8 cellular contexts compared by ENCODE assay signal in the genomic region with DNA sequence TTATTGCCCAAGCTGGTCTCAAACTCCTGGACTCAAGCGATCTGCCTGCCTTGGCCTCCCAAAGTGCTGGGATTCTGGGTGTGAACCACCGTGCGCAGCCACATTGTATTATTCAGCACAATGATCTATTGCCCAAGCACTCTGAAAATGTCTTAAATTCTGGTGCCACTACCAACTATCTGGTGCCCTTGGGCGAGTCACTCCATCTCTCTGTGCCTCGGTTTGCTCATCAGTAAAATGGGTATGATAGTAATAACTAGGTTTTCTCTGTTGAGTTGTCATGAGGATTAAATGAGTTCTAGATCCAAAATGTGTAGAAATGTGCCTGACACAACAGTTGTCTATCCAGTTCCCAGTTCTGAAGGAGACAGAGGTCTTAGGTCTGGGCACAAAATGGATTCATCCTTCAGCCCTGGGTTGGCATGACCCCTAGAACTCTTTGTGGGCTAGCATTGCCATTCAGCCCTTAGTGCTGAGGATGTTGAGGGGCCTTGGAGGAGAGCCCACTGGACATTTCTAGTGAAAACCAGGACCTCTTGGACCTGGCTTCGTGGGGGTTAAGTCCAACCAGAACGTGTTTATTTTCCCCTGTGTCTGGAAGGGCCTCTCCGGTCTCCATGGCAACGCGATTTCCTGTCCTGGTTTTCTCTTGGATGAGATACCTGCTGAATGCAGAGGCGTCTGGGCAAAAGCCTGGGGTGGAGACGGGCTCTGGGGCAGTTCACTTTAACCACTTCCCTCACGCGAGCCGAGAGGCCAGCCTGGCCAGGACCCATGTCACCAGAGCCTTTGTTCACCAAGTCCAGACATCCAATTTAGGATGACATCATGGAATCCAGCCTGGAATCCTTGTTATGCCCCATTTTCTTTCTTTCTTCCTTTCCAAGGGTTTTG. TPM values are rescaled to one million over a fixed set of nuclear protein-coding genes. Genes with fewer than 3 reads are reported as not detected.
A peak's percentile ranks its signal among the peaks of the same experiment; 100 is the strongest.
DNase-seq lines count a peak whose midpoint lies in the region; FAIRE-seq and TF ChIP-seq lines count a peak whose summit lies in the region.

No MANE protein-coding gene starts in this region.

- H2BK12ac ChIP-seq in neuronal stem cell (ENCODE audit: low read length): no peak overlapping the region

- H4K8ac ChIP-seq in neuronal stem cell (ENCODE audit: low read depth, low read length): no peak overlapping the region

- H3K4ac ChIP-seq in neuronal stem cell (ENCODE audit: low read length): no peak overlapping the region

- no peaks in the 10 kb centered on the region for H3K79me1 ChIP-seq in neuronal stem cell (ENCODE audit: low read depth, low read length)

- no peak overlapping the region for H2BK5ac ChIP-seq in neuronal stem cell (ENCODE audit: low read length)

- H2AK5ac ChIP-seq in neuronal stem cell (ENCODE audit: low read depth, low read length): no peak overlapping the region

- H3K4me2 ChIP-seq in neuronal stem cell (ENCODE audit: insufficient read depth, low read length, poor library complexity, severe bottlenecking): no peak overlapping the region

- no peaks in the 10 kb centered on the region for H3K36me3 ChIP-seq in neuronal stem cell (replicated peaks in 1 of 2; ENCODE audit: control insufficient read depth in 2 of 2, insufficient read depth in 2 of 2, low read length in 2 of 2)

- peaks cover 8 to 18% of the 10 kb centered on the region in 2 donors for H3K4me1 ChIP-seq in neuronal stem cell (ENCODE audit: control insufficient read depth in 2 of 2, insufficient read depth in 1 of 2, low read depth in 1 of 2, low read length in 2 of 2)

- no peak overlapping the region for H3K14ac ChIP-seq in neuronal stem cell (ENCODE audit: low read length)

- no peak for TF ChIP-seq CTCF in fibroblast of the aortic adventitia (IDR thresholded peaks at IDR 0.05; ENCODE audit: insufficient read depth, low read length)
- TF ChIP-seq CTCF in GM13977 (IDR thresholded peaks at IDR 0.05; ENCODE audit: extremely low read depth, insufficient read depth, missing control alignments): no peak

- no peaks in the 10 kb centered on the region for H3K27me3 ChIP-seq in neuronal stem cell (ENCODE audit: control insufficient read depth in 3 of 3, insufficient read depth in 3 of 3, low read depth in 1 of 3, low read length in 3 of 3)

- no peak overlapping the region for H2BK15ac ChIP-seq in neuronal stem cell (ENCODE audit: low read length)

- no peak overlapping the region for H3K23ac ChIP-seq in neuronal stem cell (ENCODE audit: low read depth, low read length, poor library complexity)

- peaks cover 0 to 2% of the 10 kb centered on the region in 2 donors for H3K9me3 ChIP-seq in neuronal stem cell (replicated peaks in 1 of 2; ENCODE audit: control insufficient read depth in 2 of 2, insufficient read depth in 1 of 2, low read depth in 1 of 2, low read length in 2 of 2)

- no peak overlapping the region for H4K91ac ChIP-seq in neuronal stem cell (ENCODE audit: low read depth, low read length, poor library complexity)

- no peak overlapping the region for H3K18ac ChIP-seq in neuronal stem cell (ENCODE audit: low read length)

- in situ Hi-C loops in GM13977 (cut with MboI; ENCODE audit: low pct_unique_long_range_greater_than_20kb, low sequenced_read_pairs, unreplicated experiment): no loop called here

- peak overlapping the region; percentile 27 for H3K27ac ChIP-seq in neuronal stem cell (replicated peaks; ENCODE audit: low read length)

- H3K4me3 ChIP-seq in fibroblast of the aortic adventitia (ENCODE audit: low read depth, low read length) (no peak overlapping the region), neuronal stem cell (ENCODE audit: low read length in 2 of 2) (no peak overlapping the region)

- peak overlapping the region; percentile 82 for H2AFZ ChIP-seq in neuronal stem cell (ENCODE audit: low read length)

- no peak overlapping the region for H2BK120ac ChIP-seq in neuronal stem cell (ENCODE audit: low read depth, low read length)

- DNase-seq in DMS53 treated with DMSO at 0.1 percent for 48 hours (lab: John Stamatoyannopoulos, UW; ENCODE audit: unreplicated experiment) (peak; percentile 61), RCC 7860 (ENCODE audit: low spot score) (peak; percentile 56), fibroblast of the aortic adventitia (ENCODE audit: low read depth) (peak; percentile 79), neuronal stem cell (ENCODE audit: low spot score) (peak; percentile 39), GM13977 (ENCODE audit: low spot score) (no peak), germinal center (ENCODE audit: low spot score) (no peak), LoVo (ENCODE audit: low spot score) (no peak), GF-D8 (lab: John Stamatoyannopoulos, UW) (no peak)

- H3K9ac ChIP-seq in neuronal stem cell (ENCODE audit: low read depth, low read length, poor library complexity): no peak overlapping the region

- no CpG with 5 or more reads among the region's 15 CpGs for WGBS in neuronal stem cell (ENCODE audit: extremely low coverage in 2 of 2, insufficient read length in 2 of 2, insufficient replicate concordance in 1 of 2), 2 donors

- no peak for FAIRE-seq in RCC 7860 (lab: Jason Lieb, UNC)

RNA-seq across cellular contexts. Expression of a gene that starts 43.7 kb away (rescaled TPM):
- 29.0 and 32.2 TPM in 2 replicates for total RNA-seq in fibroblast of the aortic adventitia (ENCODE audit: low replicate concordance)
- polyA plus RNA-seq in neuronal stem cell (2013, experiment 1 of 2): 49.6 TPM
- polyA plus RNA-seq in neuronal stem cell (2013, experiment 2 of 2): 49.9 TPM

Comparison
In these comparisons a context has a peak if more than half of its experiments do, and no peak if none do; other contexts are left out.
1. DNase-seq: peak in DMS53 treated with DMSO at 0.1 percent for 48 hours (single experiment), RCC 7860 (single experiment), fibroblast of the aortic adventitia (single experiment) and neuronal stem cell (single experiment); none in GM13977 (single experiment), germinal center (single experiment), LoVo (single experiment) and GF-D8 (single experiment).